In the genomic region with DNA sequence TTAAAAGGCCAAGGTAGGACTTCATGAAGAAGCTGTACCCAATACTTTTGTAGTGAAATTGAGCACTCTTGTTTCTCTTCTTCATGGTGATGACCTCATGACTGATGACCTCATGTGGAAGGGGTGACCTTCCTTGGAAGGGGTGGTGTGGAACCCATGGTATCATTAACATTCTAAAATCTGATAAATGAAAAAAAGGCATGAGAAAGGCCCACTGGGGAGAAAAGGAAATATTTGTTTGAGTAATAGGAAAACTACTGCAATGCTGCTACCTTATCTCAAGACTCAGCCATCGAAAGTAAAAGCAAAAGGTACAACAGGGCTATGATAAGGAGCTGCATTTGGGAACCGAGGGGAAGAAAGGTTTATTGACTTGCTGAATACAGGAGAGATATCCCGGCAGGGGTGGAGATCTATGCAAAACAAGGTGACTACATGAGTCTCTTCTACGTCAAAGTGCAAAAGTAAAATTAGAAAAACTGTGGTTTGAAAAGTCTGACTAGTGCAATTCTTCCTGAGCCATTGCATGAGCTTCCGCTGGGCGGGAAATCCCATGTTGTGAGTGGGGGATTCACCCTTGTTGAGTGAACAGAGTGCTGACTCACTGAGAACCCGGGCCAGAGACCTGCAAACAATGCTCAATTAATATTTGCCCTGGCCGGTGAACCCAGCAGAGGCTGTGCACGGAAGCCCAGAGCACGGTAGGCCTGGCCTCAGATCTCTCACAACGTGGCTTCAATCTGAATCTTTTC, we compare ENCODE assay signal across 1 cellular context.
A peak's percentile ranks its signal among the peaks of the same experiment; 100 is the strongest.
TF ChIP-seq lines count a peak whose summit lies in the region.

No MANE protein-coding gene starts in this region.

TF ChIP-seq in HepG2, 621 proteins besides CTCF, POLR2A, EP300 and RAD21 (continued from another document and continues in another):
- 0 out of 2 replicates have a peak, but pooled peaks have one; percentile 50 for TF ChIP-seq AHDC1 (CRISPR knock-in tag; IDR thresholded peaks at IDR 0.05; ENCODE audit: borderline replicate concordance)
- TF ChIP-seq KDM5B (CRISPR knock-in tag; IDR thresholded peaks at IDR 0.05; ENCODE audit: borderline replicate concordance) = no peak; the same call in 1 of the 2 replicates
- TF ChIP-seq MAFK (conservative IDR thresholded peaks at IDR 0.05 in 1 of 2, IDR thresholded peaks at IDR 0.05 in 1 of 2; ENCODE audit: low read length in 2 of 2) = peak; percentile 86 to 94
- no peak for TF ChIP-seq ZNF34 (CRISPR knock-in tag; IDR thresholded peaks at IDR 0.05; ENCODE audit: borderline replicate concordance)
- TF ChIP-seq NFIC (IDR thresholded peaks at IDR 0.05; ENCODE audit: low read length) = peak; percentile 63; the same call in 1 of the 2 replicates
- TF ChIP-seq ETS1 (CRISPR knock-in tag; IDR thresholded peaks at IDR 0.05) = 0 out of 2 replicates have a peak, but pooled peaks have one; percentile 51
- peak; percentile 60 for TF ChIP-seq IKZF4 (CRISPR knock-in tag; IDR thresholded peaks at IDR 0.05; ENCODE audit: borderline replicate concordance, low read depth, not compliant biosample characterization)
- peak; percentile 91 for TF ChIP-seq KAT7 (CRISPR knock-in tag; IDR thresholded peaks at IDR 0.05; ENCODE audit: borderline replicate concordance)
- TF ChIP-seq KLF16 (CRISPR knock-in tag; IDR thresholded peaks at IDR 0.05) = peak in 1 of 2 experiments; percentile 86; a peak in 2 of 4 replicates
- TF ChIP-seq ZNF264 (CRISPR knock-in tag; IDR thresholded peaks at IDR 0.05) = peak; percentile 94
- peak; percentile 50; the same call in 1 of the 2 replicates for TF ChIP-seq CCDC6 (CRISPR knock-in tag; IDR thresholded peaks at IDR 0.05)
- peak; percentile 77 for TF ChIP-seq HNF4A (CRISPR knock-in tag; IDR thresholded peaks at IDR 0.05)
- TF ChIP-seq, protein P1, sequence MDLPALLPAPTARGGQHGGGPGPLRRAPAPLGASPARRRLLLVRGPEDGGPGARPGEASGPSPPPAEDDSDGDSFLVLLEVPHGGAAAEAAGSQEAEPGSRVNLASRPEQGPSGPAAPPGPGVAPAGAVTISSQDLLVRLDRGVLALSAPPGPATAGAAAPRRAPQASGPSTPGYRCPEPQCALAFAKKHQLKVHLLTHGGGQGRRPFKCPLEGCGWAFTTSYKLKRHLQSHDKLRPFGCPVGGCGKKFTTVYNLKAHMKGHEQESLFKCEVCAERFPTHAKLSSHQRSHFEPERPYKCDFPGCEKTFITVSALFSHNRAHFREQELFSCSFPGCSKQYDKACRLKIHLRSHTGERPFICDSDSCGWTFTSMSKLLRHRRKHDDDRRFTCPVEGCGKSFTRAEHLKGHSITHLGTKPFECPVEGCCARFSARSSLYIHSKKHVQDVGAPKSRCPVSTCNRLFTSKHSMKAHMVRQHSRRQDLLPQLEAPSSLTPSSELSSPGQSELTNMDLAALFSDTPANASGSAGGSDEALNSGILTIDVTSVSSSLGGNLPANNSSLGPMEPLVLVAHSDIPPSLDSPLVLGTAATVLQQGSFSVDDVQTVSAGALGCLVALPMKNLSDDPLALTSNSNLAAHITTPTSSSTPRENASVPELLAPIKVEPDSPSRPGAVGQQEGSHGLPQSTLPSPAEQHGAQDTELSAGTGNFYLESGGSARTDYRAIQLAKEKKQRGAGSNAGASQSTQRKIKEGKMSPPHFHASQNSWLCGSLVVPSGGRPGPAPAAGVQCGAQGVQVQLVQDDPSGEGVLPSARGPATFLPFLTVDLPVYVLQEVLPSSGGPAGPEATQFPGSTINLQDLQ (CRISPR knock-in tag; IDR thresholded peaks at IDR 0.05) = peak; percentile 83; the same call in 1 of the 2 replicates
- TF ChIP-seq KMT2B (CRISPR knock-in tag; IDR thresholded peaks at IDR 0.05) = peak; percentile 61
- TF ChIP-seq SIN3B (IDR thresholded peaks at IDR 0.05; ENCODE audit: low read length) = no peak
- TF ChIP-seq LBX2 (CRISPR knock-in tag; IDR thresholded peaks at IDR 0.05; ENCODE audit: borderline replicate concordance) = no peak
- peak; percentile 82 for TF ChIP-seq TEF (CRISPR knock-in tag; IDR thresholded peaks at IDR 0.05)
- no peak for TF ChIP-seq ZNF7 (CRISPR knock-in tag; IDR thresholded peaks at IDR 0.05)
- no peak for TF ChIP-seq FLYWCH1 (CRISPR knock-in tag; IDR thresholded peaks at IDR 0.05)
- no peak for TF ChIP-seq HOXA7 (CRISPR knock-in tag; IDR thresholded peaks at IDR 0.05)
- peak; percentile 72 for TF ChIP-seq KLF6 (CRISPR knock-in tag; IDR thresholded peaks at IDR 0.05)
- TF ChIP-seq, protein P2, sequence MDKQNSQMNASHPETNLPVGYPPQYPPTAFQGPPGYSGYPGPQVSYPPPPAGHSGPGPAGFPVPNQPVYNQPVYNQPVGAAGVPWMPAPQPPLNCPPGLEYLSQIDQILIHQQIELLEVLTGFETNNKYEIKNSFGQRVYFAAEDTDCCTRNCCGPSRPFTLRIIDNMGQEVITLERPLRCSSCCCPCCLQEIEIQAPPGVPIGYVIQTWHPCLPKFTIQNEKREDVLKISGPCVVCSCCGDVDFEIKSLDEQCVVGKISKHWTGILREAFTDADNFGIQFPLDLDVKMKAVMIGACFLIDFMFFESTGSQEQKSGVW (CRISPR knock-in tag; IDR thresholded peaks at IDR 0.05; ENCODE audit: borderline replicate concordance) = 0 out of 2 replicates have a peak, but pooled peaks have one; percentile 37
- peak; percentile 89 for TF ChIP-seq TBX2 (CRISPR knock-in tag; IDR thresholded peaks at IDR 0.05; ENCODE audit: borderline replicate concordance)
- TF ChIP-seq ZFP90 (CRISPR knock-in tag; IDR thresholded peaks at IDR 0.05; ENCODE audit: borderline replicate concordance) = peak; percentile 65; the same call in 1 of the 2 replicates
- peak; percentile 43; the same call in 1 of the 2 replicates for TF ChIP-seq CREM (IDR thresholded peaks at IDR 0.05)
- no peak for TF ChIP-seq CREM (CRISPR knock-in tag; IDR thresholded peaks at IDR 0.05)
- TF ChIP-seq CEBPG (CRISPR knock-in tag; IDR thresholded peaks at IDR 0.05) = peak; percentile 86
- TF ChIP-seq NFE2 (CRISPR knock-in tag; IDR thresholded peaks at IDR 0.05) = peak; percentile 92
- no peak for TF ChIP-seq NFATC3 (CRISPR knock-in tag; IDR thresholded peaks at IDR 0.05)
- no peak for TF ChIP-seq TCF7L2 (IDR thresholded peaks at IDR 0.05; ENCODE audit: low read depth, low read length)
- peak; percentile 75; the same call in 1 of the 2 replicates for TF ChIP-seq ZNF547 (CRISPR knock-in tag; IDR thresholded peaks at IDR 0.05)
- TF ChIP-seq SOX6 (IDR thresholded peaks at IDR 0.05) = no peak
- TF ChIP-seq SOX6 (CRISPR knock-in tag; IDR thresholded peaks at IDR 0.05) = peak; percentile 94
- no peak for TF ChIP-seq ZZZ3 (CRISPR knock-in tag; IDR thresholded peaks at IDR 0.05; ENCODE audit: borderline replicate concordance)
- TF ChIP-seq CHD4 (IDR thresholded peaks at IDR 0.05; ENCODE audit: borderline replicate concordance, low read length) = 0 out of 2 replicates have a peak, but pooled peaks have one; percentile 23
- TF ChIP-seq RNF2 (conservative IDR thresholded peaks at IDR 0.05; ENCODE audit: low read depth) = peak; percentile 90
- peak; percentile 73; the same call in 1 of the 2 replicates for TF ChIP-seq ZNF614 (CRISPR knock-in tag; IDR thresholded peaks at IDR 0.05; ENCODE audit: borderline replicate concordance)
- no peak for TF ChIP-seq ZNF383 (CRISPR knock-in tag; IDR thresholded peaks at IDR 0.05; ENCODE audit: borderline replicate concordance)
- TF ChIP-seq ZNF674 (CRISPR knock-in tag; IDR thresholded peaks at IDR 0.05; ENCODE audit: low read depth) = no peak
- TF ChIP-seq NFKBIZ (CRISPR knock-in tag; IDR thresholded peaks at IDR 0.05) = peak; percentile 51; the same call in 1 of the 2 replicates
- TF ChIP-seq MEIS2 (CRISPR knock-in tag; IDR thresholded peaks at IDR 0.05) = peak; percentile 92
- TF ChIP-seq ZNF788 (CRISPR knock-in tag; IDR thresholded peaks at IDR 0.05; ENCODE audit: borderline replicate concordance) = peak; percentile 68; the same call in 1 of the 2 replicates
- no peak; the same call in 1 of the 2 replicates for TF ChIP-seq ZNF629 (CRISPR knock-in tag; conservative IDR thresholded peaks at IDR 0.05)
- no peak for TF ChIP-seq ZNF513 (CRISPR knock-in tag; conservative IDR thresholded peaks at IDR 0.05)
- TF ChIP-seq ZNF703 (CRISPR knock-in tag; IDR thresholded peaks at IDR 0.05; ENCODE audit: borderline replicate concordance) = 0 out of 2 replicates have a peak, but pooled peaks have one; percentile 52
- no peak for TF ChIP-seq NFYB (CRISPR knock-in tag; IDR thresholded peaks at IDR 0.05)
- peak; percentile 27; the same call in 1 of the 2 replicates for TF ChIP-seq PPARG (CRISPR knock-in tag; conservative IDR thresholded peaks at IDR 0.05)
- TF ChIP-seq CEBPB (IDR thresholded peaks at IDR 0.05; ENCODE audit: borderline replicate concordance, low read depth, low read length) = peak; percentile 11; the same call in 1 of the 2 replicates
- peak; percentile 80; the same call in 1 of the 2 replicates for TF ChIP-seq TARDBP (CRISPR knock-in tag; IDR thresholded peaks at IDR 0.05)
- no peak for TF ChIP-seq NCOR1 (IDR thresholded peaks at IDR 0.05; ENCODE audit: borderline replicate concordance, low read length)
- peak; percentile 78 for TF ChIP-seq ZKSCAN8 (CRISPR knock-in tag; IDR thresholded peaks at IDR 0.05; ENCODE audit: borderline replicate concordance)
- TF ChIP-seq NR2C2 (CRISPR knock-in tag; IDR thresholded peaks at IDR 0.05; ENCODE audit: borderline replicate concordance) = peak; percentile 14; the same call in 1 of the 2 replicates
- peak; percentile 98 for TF ChIP-seq ZNF232 (CRISPR knock-in tag; IDR thresholded peaks at IDR 0.05; ENCODE audit: borderline replicate concordance)
- TF ChIP-seq, protein P3, sequence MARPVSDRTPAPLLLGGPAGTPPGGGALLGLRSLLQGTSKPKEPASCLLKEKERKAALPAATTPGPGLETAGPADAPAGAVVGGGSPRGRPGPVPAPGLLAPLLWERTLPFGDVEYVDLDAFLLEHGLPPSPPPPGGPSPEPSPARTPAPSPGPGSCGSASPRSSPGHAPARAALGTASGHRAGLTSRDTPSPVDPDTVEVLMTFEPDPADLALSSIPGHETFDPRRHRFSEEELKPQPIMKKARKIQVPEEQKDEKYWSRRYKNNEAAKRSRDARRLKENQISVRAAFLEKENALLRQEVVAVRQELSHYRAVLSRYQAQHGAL (CRISPR knock-in tag; IDR thresholded peaks at IDR 0.05; ENCODE audit: not compliant biosample characterization) = no peak
- TF ChIP-seq ZNF746 (CRISPR knock-in tag; IDR thresholded peaks at IDR 0.05) = peak; percentile 71
